1 cellular context compared by ENCODE assay signal in the genomic region with DNA sequence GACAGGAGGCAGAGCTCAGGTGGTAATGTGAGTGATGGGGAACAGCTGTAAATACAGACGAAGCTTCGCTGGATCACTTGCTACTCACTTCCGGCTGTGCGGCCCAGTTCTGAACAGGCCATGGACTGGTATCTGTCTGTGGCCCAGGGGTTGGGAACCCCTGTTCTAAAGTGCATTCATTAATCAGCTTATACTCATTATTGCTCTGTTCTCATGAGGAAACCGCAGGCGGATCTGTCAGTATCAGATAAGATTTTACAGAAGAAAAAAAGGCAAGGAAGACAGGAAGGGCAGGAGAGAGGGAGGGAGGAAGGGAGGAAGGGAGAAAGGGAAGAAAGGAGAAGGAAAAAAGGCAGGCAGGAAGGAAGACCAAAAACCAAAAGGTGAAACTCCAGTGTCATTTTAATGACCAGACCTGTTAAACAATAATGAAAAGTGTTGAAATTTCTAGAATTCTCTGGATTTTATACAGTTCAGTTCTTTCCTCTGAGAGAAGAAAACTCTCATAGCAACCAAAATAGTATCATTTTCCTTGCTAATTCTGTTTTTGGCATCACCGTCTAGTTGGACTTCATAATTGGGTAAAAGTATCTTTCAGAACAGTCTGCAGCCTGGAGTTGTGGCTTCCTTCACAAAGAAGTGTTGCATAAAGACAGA.
TF ChIP-seq lines count a peak whose summit lies in the region.

No MANE protein-coding gene starts in this region.

TF ChIP-seq in K562, 482 proteins besides CTCF, POLR2A, EP300 and RAD21 (continued from another document):
- TF ChIP-seq MLLT1 (IDR thresholded peaks at IDR 0.05) (peak in 1 of 2 experiments; percentile 95; a peak in 2 of 4 replicates), MTA1 (IDR thresholded peaks at IDR 0.05; ENCODE audit: borderline replicate concordance) (peak; percentile 88; the same call in 1 of the 2 replicates), ZFPM2 (CRISPR knock-in tag; IDR thresholded peaks at IDR 0.05) (no peak), ZNF239 (CRISPR knock-in tag; IDR thresholded peaks at IDR 0.05) (no peak), ZNF175 (CRISPR knock-in tag; IDR thresholded peaks at IDR 0.05; ENCODE audit: low read depth) (peak; percentile 74), ETV5 (CRISPR knock-in tag; IDR thresholded peaks at IDR 0.05; ENCODE audit: low read depth) (peak; percentile 45), ELF1 (tag; IDR thresholded peaks at IDR 0.05) (peak; percentile 17; the same call in 1 of the 2 replicates), ZEB2 (IDR thresholded peaks at IDR 0.05) (0 out of 2 replicates have a peak, but pooled peaks have one; percentile 11), SMAD4 (CRISPR knock-in tag; conservative IDR thresholded peaks at IDR 0.05) (peak; percentile 47), HMGN3 (IDR thresholded peaks at IDR 0.05; ENCODE audit: borderline replicate concordance, extremely low read depth, insufficient read length, low read depth, low read length) (no peak), SMARCC2 (IDR thresholded peaks at IDR 0.05; ENCODE audit: low read depth) (peak; percentile 73; the same call in 1 of the 2 replicates), ZNF766 (CRISPR knock-in tag; conservative IDR thresholded peaks at IDR 0.05) (0 out of 2 replicates have a peak, but pooled peaks have one; percentile 19), TRIM24 (IDR thresholded peaks at IDR 0.05) (peak in 1 of 2 experiments; percentile 48; a peak in 1 of 4 replicates), ATF1 (CRISPR knock-in tag; IDR thresholded peaks at IDR 0.05) (no peak), ATF1 (tag; IDR thresholded peaks at IDR 0.05) (0 out of 2 replicates have a peak, but pooled peaks have one; percentile 7)
- TF ChIP-seq, protein P1, sequence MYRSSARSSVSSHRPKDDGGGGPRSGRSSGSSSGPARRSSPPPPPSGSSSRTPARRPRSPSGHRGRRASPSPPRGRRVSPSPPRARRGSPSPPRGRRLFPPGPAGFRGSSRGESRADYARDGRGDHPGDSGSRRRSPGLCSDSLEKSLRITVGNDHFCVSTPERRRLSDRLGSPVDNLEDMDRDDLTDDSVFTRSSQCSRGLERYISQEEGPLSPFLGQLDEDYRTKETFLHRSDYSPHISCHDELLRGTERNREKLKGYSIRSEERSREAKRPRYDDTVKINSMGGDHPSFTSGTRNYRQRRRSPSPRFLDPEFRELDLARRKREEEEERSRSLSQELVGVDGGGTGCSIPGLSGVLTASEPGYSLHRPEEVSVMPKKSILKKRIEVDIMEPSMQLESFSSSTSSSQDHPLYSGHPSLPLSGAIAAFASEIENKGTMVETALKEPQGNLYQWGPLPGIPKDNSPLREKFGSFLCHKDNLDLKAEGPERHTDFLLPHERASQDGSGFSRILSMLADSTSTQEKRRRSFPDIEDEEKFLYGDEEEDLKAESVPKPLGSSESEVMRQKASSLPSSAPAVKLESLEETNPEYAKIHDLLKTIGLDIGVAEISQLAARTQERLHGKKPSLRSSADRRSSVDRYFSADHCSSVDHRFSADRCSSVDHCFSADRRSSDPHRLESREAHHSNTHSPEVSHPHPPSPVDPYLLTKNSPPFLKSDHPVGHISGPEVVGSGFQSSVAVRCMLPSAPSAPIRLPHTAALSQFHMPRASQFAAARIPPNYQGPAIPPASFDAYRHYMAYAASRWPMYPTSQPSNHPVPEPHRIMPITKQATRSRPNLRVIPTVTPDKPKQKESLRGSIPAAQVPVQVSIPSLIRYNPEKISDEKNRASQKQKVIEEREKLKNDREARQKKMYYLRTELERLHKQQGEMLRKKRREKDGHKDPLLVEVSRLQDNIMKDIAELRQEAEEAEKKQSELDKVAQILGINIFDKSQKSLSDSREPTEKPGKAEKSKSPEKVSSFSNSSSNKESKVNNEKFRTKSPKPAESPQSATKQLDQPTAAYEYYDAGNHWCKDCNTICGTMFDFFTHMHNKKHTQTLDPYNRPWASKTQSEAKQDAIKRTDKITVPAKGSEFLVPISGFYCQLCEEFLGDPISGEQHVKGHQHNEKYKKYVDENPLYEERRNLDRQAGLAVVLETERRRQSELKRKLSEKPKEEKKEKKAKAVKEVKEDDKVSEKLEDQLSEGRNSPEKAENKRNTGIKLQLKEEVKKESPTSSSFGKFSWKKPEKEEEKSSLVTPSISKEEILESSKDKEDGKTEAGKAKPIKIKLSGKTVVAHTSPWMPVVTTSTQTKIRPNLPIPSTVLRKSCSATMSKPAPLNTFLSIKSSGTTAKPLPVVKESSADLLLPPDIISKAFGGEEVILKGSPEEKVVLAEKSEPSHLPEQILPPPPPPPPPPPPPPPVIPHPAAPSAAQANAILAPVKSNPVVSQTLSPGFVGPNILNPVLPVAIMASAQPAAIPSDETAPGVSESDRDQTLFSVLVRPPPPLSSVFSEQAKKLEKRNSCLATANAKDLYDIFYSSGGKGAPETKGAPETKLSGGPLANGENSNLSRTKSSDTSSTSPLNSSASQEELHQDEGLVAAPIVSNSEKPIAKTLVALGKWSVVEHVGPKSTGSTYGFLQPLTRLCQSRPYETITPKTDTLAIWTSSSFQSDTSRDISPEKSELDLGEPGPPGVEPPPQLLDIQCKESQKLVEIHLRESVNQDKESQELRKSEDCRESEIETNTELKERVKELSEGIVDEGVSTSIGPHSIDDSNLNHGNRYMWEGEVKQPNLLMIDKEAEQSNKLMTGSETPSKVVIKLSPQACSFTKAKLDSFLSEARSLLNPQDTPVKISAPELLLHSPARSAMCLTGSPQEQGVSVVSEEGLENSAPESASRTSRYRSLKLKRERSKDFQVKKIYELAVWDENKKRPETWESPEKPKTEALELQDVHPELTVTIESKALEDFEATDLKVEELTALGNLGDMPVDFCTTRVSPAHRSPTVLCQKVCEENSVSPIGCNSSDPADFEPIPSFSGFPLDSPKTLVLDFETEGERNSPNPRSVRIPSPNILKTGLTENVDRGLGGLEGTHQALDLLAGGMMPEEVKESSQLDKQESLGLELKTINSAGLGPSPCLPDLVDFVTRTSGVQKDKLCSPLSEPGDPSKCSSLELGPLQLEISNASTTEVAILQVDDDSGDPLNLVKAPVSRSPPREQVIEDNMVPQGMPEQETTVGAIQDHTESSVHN (IDR thresholded peaks at IDR 0.05; ENCODE audit: borderline replicate concordance in 1 of 2, low read depth in 1 of 2), result no peak
- TF ChIP-seq, protein P2, sequence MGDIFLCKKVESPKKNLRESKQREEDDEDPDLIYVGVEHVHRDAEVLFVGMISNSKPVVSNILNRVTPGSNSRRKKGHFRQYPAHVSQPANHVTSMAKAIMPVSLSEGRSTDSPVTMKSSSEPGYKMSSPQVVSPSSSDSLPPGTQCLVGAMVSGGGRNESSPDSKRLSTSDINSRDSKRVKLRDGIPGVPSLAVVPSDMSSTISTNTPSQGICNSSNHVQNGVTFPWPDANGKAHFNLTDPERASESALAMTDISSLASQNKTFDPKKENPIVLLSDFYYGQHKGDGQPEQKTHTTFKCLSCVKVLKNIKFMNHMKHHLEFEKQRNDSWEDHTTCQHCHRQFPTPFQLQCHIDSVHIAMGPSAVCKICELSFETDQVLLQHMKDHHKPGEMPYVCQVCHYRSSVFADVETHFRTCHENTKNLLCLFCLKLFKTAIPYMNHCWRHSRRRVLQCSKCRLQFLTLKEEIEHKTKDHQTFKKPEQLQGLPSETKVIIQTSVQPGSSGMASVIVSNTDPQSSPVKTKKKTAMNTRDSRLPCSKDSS (IDR thresholded peaks at IDR 0.05; ENCODE audit: low read depth, partially characterized antibody), result no peak
- TF ChIP-seq, protein P3, sequence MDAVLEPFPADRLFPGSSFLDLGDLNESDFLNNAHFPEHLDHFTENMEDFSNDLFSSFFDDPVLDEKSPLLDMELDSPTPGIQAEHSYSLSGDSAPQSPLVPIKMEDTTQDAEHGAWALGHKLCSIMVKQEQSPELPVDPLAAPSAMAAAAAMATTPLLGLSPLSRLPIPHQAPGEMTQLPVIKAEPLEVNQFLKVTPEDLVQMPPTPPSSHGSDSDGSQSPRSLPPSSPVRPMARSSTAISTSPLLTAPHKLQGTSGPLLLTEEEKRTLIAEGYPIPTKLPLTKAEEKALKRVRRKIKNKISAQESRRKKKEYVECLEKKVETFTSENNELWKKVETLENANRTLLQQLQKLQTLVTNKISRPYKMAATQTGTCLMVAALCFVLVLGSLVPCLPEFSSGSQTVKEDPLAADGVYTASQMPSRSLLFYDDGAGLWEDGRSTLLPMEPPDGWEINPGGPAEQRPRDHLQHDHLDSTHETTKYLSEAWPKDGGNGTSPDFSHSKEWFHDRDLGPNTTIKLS (IDR thresholded peaks at IDR 0.05; ENCODE audit: borderline replicate concordance, low read depth), result no peak
- TF ChIP-seq, protein P4, sequence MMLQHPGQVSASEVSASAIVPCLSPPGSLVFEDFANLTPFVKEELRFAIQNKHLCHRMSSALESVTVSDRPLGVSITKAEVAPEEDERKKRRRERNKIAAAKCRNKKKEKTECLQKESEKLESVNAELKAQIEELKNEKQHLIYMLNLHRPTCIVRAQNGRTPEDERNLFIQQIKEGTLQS (IDR thresholded peaks at IDR 0.05), result peak; percentile 11; the same call in 1 of the 2 replicates
- TF ChIP-seq, protein P4 (CRISPR knock-in tag; conservative IDR thresholded peaks at IDR 0.05), result no peak
